Comparison of ENCODE assay signal across 8 cellular contexts in the genomic region with DNA sequence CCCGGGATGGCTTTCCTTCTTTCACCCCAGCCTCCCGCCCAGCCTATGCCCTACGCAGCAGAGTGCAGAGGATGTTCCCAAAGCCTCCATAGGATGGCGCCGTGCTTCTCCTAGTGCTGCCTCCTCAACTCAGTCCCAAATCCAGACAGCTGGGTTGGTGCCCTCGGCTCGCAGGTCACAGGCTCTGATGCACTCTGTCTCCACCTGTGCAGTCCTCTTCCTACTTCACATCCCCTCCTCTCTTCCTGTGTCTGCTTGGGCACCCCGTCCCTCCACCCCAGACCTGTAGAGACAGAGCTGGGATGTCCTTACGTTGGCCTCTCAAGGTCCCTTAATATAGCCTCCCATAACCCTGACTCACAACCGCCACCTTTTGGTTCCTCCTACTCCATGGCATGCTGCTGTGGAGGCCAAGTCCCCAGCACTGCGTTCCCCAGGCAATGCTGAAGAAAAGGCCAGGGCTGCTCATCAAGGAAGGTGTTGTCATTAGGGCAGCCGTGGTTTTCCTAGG.
DNase-seq lines count a peak whose midpoint lies in the region; ATAC-seq and TF ChIP-seq lines count a peak whose summit lies in the region.

No MANE protein-coding gene starts in this region.

- no peak overlapping the region for H3K27ac Mint-ChIP-seq in activated naive CD4-positive, alpha-beta T cell treated with anti-CD3 and anti-CD28 coated beads for 36 hours

- H3K36me3 ChIP-seq in transverse colon = no peaks in the 10 kb centered on the region

- H3K9me3 Mint-ChIP-seq in activated naive CD4-positive, alpha-beta T cell treated with anti-CD3 and anti-CD28 coated beads for 36 hours = no peaks in the 10 kb centered on the region

- no peak overlapping the region for H3K4me3 Mint-ChIP-seq in activated naive CD4-positive, alpha-beta T cell treated with anti-CD3 and anti-CD28 coated beads for 36 hours

- no peaks in the 10 kb centered on the region for H3K27me3 ChIP-seq in transverse colon

- DNase-seq in DMS 273 (lab: John Stamatoyannopoulos, UW; ENCODE audit: unreplicated experiment) (peak; percentile 51), DMS 273 treated with DMSO at 0.1 percent for 48 hours (lab: John Stamatoyannopoulos, UW) (no peak), NCI-H1092 treated with DMSO at 0.1 percent for 48 hours (lab: John Stamatoyannopoulos, UW) (peak; percentile 47), left lobe of liver (ENCODE audit: low spot score) (peak; percentile 62), transverse colon (peak; percentile 60)
- peak; percentile 73 for DNase-seq in activated naive CD4-positive, alpha-beta T cell treated with anti-CD3 and anti-CD28 coated beads for 36 hours

- in situ Hi-C loops in transverse colon (cut with MboI; ENCODE audit: low pct_ligation_motif_present in 1 of 4, low pct_unique_long_range_greater_than_20kb in 1 of 4, low sequenced_read_pairs in 3 of 4) = loop anchor here in 1 of 4 donors (25.0 kb wide), 1 partner anchor 307 kb away; the partner anchor contains the start of gene GADD45G

- TF ChIP-seq EP300 in transverse colon (IDR thresholded peaks at IDR 0.05; ENCODE audit: low read depth) = no peak

- no peak overlapping the region for H3K4me3 ChIP-seq in transverse colon

- no peak overlapping the region for H3K27ac ChIP-seq in transverse colon

- no peaks in the 10 kb centered on the region for H3K36me3 Mint-ChIP-seq in activated naive CD4-positive, alpha-beta T cell treated with anti-CD3 and anti-CD28 coated beads for 36 hours (ENCODE audit: low read depth)

- peak in 4 of 5 experiments; percentile 18 to 54 (median 37) for TF ChIP-seq CTCF in transverse colon (IDR thresholded peaks at IDR 0.05)

- 62 to 63% methylated on average over 3 to 12 of the region's 12 CpGs for WGBS in transverse colon (ENCODE audit: low coverage in 1 of 2), 2 donors

- peak; percentile 91 for ATAC-seq in left lobe of liver
- ATAC-seq in HG03280 (IDR thresholded peaks at IDR 0.05; ENCODE audit: unreplicated experiment) = no peak
- ATAC-seq in GM18909 (IDR thresholded peaks at IDR 0.05; ENCODE audit: poor library complexity, unreplicated experiment) = no peak

- CTCF ChIA-PET in activated naive CD4-positive, alpha-beta T cell treated with anti-CD3 and anti-CD28 coated beads for 36 hours (lab: Charles Lee) = interaction anchor here (0.6 to 3.8 kb wide), 7 partner anchors 105 to 323 kb away, joined by 3 to 13 read pairs (median 5); no protein-coding TSS in a partner anchor

- H3K9me3 ChIP-seq in transverse colon = no peaks in the 10 kb centered on the region

- intact Hi-C loops in activated naive CD4-positive, alpha-beta T cell treated with anti-CD3 and anti-CD28 coated beads for 36 hours (cut with micrococcal nuclease) = loop anchor here (1.0 to 5.0 kb wide), 4 partner anchors 177 to 343 kb away; no protein-coding TSS in a partner anchor
- intact Hi-C loops in transverse colon (cut with DNase I; ENCODE audit: low total_unique reads) = no loop called here

- TF ChIP-seq POLR2A in transverse colon (IDR thresholded peaks at IDR 0.05) = no peak

- peaks cover 2% of the 10 kb centered on the region for H3K27me3 Mint-ChIP-seq in activated naive CD4-positive, alpha-beta T cell treated with anti-CD3 and anti-CD28 coated beads for 36 hours (ENCODE audit: low read depth)

- no peaks in the 10 kb centered on the region for H3K4me1 ChIP-seq in transverse colon

- peaks cover 14% of the 10 kb centered on the region for H3K4me1 Mint-ChIP-seq in activated naive CD4-positive, alpha-beta T cell treated with anti-CD3 and anti-CD28 coated beads for 36 hours (ENCODE audit: low read depth)
